16 cellular contexts compared by ENCODE assay signal in the genomic region with DNA sequence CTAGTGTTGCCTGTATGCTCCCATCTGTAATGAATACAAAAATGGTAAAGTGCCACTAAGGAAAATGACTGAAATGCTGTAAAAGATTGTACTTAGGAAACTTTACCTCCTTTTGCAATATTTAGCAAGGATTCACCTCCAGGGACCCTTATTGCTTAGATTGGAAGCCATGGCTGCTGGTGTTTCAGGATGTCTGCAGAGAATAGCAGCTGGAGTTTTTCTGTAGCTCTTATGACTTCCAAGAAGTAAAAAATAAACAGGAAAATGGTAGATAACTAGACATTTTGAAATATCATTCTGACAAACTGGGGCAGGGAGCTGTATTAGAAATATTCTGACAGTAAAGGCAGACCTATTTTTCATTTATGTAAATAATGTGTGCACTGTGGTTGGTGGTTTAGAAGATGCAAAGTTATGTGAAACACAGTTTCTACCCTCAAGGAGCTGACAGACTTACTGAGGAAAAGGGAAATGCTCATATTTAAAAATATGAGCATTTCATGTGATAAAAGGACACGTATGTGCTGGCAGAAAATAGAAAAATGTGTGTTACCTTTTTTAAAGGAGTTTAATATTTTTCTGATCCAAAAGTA.
DNase-seq lines count a peak whose midpoint lies in the region; ATAC-seq and TF ChIP-seq lines count a peak whose summit lies in the region.
"Had no signal": no experiment of that assay in that cellular context is flagged by ENCODE, and none has a peak within 500 bp of the region (broad histone marks: within the 10 kb centered on the region; RNA-seq: fewer than 3 reads in every experiment).

No MANE protein-coding gene starts in this region.

- no peaks in the 10 kb centered on the region for H3K9me2 ChIP-seq in GM23338 (ENCODE audit: insufficient read depth)

- H3F3A ChIP-seq in GM23338 (replicated peaks; ENCODE audit: low read depth) = no peaks in the 10 kb centered on the region

- peaks cover 12% of the 10 kb centered on the region for H3K4me1 Mint-ChIP-seq in activated T-cell treated with anti-CD3 and anti-CD28 coated beads, Interleukin-2, amount 50 U/mL, for 72 hours (ENCODE audit: low read depth)
- H3K4me1 Mint-ChIP-seq in GM23338 (peaks cover 24% of the 10 kb centered on the region), nephron (peaks cover 14% of the 10 kb centered on the region)

- no peak for DNase-seq in activated T-cell treated with anti-CD3 and anti-CD28 coated beads, Interleukin-2, amount 50 U/mL, for 72 hours
- DNase-seq in activated T-cell treated with anti-CD3 and anti-CD28 coated beads, Interleukin-2, amount 50 U/mL, for 48 hours = no peak
- DNase-seq in GM23338 (ENCODE audit: low spot score) (no peak), AG20443 (ENCODE audit: low spot score) (no peak), GM13977 (ENCODE audit: low spot score) (no peak), NCI-H1930 (lab: John Stamatoyannopoulos, UW) (no peak)
- DNase-seq: 8988T, activated B cell treated with CpG ODN at 0.5 μM for 24 hours, MM.1S, NCI-H446 treated with DMSO at 0.1 percent for 48 hours, small intestine had no signal

- H3K27ac Mint-ChIP-seq in activated T-cell treated with anti-CD3 and anti-CD28 coated beads, Interleukin-2, amount 50 U/mL, for 72 hours = peak overlapping the region; percentile 24
- H3K27ac Mint-ChIP-seq in GM23338 (peak overlapping the region; percentile 11; the same call in 1 of the 2 replicates), nephron (peak overlapping the region; percentile 30 to 73 (median 42))
- H3K27ac Mint-ChIP-seq: activated B cell treated with CpG ODN at 0.5 μM for 24 hours; activated T-helper 2 cell treated with anti-CD3 and anti-CD28 coated beads, Interferon-gamma antibody, Interleukin-2, Interleukin-4, amounts not matched to agents 10 μg/mL and 5 μg/mL and 100 μg/mL, durations not matched to agents 14 hours and 24 hours and 36 hours had no signal

- peak in 1 of 2 donors; percentile 42 for ATAC-seq in activated T-cell treated with anti-CD3 and anti-CD28 coated beads, Interleukin-2, amount 50 U/mL, for 72 hours (replicated peaks in 1 of 2)
- ATAC-seq in GM23338 (no peak), HG03439 (IDR thresholded peaks at IDR 0.05; ENCODE audit: unreplicated experiment) (peak; percentile 84)

- H3K27ac ChIP-seq in GM23338 (ENCODE audit: low read depth) = no peak overlapping the region
- H3K27ac ChIP-seq: SJSA1 had no signal

- H3K36me3 Mint-ChIP-seq in activated T-cell treated with anti-CD3 and anti-CD28 coated beads, Interleukin-2, amount 50 U/mL, for 72 hours (ENCODE audit: insufficient read depth in 2 of 2) = peaks cover 0 to 2% of the 10 kb centered on the region in 2 donors
- H3K36me3 Mint-ChIP-seq in GM23338 (ENCODE audit: low read depth) (no peaks in the 10 kb centered on the region), nephron (ENCODE audit: low read depth) (no peaks in the 10 kb centered on the region)

- H3K4me2 ChIP-seq in GM23338 = no peak overlapping the region

- H3K9me3 Mint-ChIP-seq in activated T-cell treated with anti-CD3 and anti-CD28 coated beads, Interleukin-2, amount 50 U/mL, for 72 hours = no peaks in the 10 kb centered on the region
- H3K9me3 Mint-ChIP-seq in GM23338 (no peaks in the 10 kb centered on the region), nephron (no peaks in the 10 kb centered on the region)
- H3K9me3 Mint-ChIP-seq: activated B cell treated with CpG ODN at 0.5 μM for 24 hours; activated T-helper 2 cell treated with anti-CD3 and anti-CD28 coated beads, Interferon-gamma antibody, Interleukin-2, Interleukin-4, amounts not matched to agents 10 μg/mL and 5 μg/mL and 100 μg/mL, durations not matched to agents 14 hours and 24 hours and 36 hours had no signal

- peaks cover 25% of the 10 kb centered on the region for H3K4me1 ChIP-seq in GM23338 (ENCODE audit: insufficient read depth)
- H3K4me1 ChIP-seq: SJSA1 had no signal

- no peaks in the 10 kb centered on the region for H3K36me3 ChIP-seq in GM23338 (ENCODE audit: insufficient read depth)
- H3K36me3 ChIP-seq: cardiac muscle cell, SJSA1 had no signal

- no peak overlapping the region for H2AFZ ChIP-seq in GM23338

- H3K79me2 ChIP-seq in GM23338 (replicated peaks; ENCODE audit: insufficient read depth) = no peaks in the 10 kb centered on the region

- H3K27me3 Mint-ChIP-seq in activated T-cell treated with anti-CD3 and anti-CD28 coated beads, Interleukin-2, amount 50 U/mL, for 72 hours (ENCODE audit: low read depth) = no peaks in the 10 kb centered on the region
- no peaks in the 10 kb centered on the region for H3K27me3 Mint-ChIP-seq in GM23338 (ENCODE audit: insufficient read depth, low read depth, poor library complexity)
- no peaks in the 10 kb centered on the region for H3K27me3 Mint-ChIP-seq in nephron (ENCODE audit: low read depth)
- H3K27me3 Mint-ChIP-seq: activated B cell treated with CpG ODN at 0.5 μM for 24 hours had no signal

- H4K20me1 ChIP-seq in GM23338 (replicated peaks; ENCODE audit: insufficient read depth) = no peaks in the 10 kb centered on the region

- H3K4me3 ChIP-seq in GM23338 = no peak overlapping the region
- H3K4me3 ChIP-seq: cardiac muscle cell, SJSA1 had no signal

- H3K27me3 ChIP-seq in GM23338 (ENCODE audit: insufficient read depth) = no peaks in the 10 kb centered on the region
- H3K27me3 ChIP-seq: cardiac muscle cell, SJSA1 had no signal

- in situ Hi-C loops in GM13977 (cut with MboI; ENCODE audit: low pct_unique_long_range_greater_than_20kb, low sequenced_read_pairs, unreplicated experiment) = no loop called here

- no peak for TF ChIP-seq CTCF in GM23338 (conservative IDR thresholded peaks at IDR 0.05; ENCODE audit: low read depth in 2 of 2)
- TF ChIP-seq CTCF in nephron (IDR thresholded peaks at IDR 0.05; ENCODE audit: unreplicated experiment in 3 of 3) = no peak
- TF ChIP-seq CTCF in GM13977 (IDR thresholded peaks at IDR 0.05; ENCODE audit: extremely low read depth, insufficient read depth, missing control alignments) = no peak

- peak overlapping the region in 1 of 2 donors; percentile 16 for H3K4me3 Mint-ChIP-seq in activated T-cell treated with anti-CD3 and anti-CD28 coated beads, Interleukin-2, amount 50 U/mL, for 72 hours
- H3K4me3 Mint-ChIP-seq in GM23338 (no peak overlapping the region), nephron (no peak overlapping the region)
- H3K4me3 Mint-ChIP-seq: activated B cell treated with CpG ODN at 0.5 μM for 24 hours had no signal

TF ChIP-seq in GM23338, 12 proteins besides CTCF, POLR2A, EP300 and RAD21 (continues in another document):
- TF ChIP-seq STAT1 (IDR thresholded peaks at IDR 0.05; ENCODE audit: unreplicated experiment) (no peak), ZNF114 (CRISPR knock-in tag; IDR thresholded peaks at IDR 0.05) (no peak), EZH2 (IDR thresholded peaks at IDR 0.05; ENCODE audit: low read depth, unreplicated experiment) (no peak), JUNB (IDR thresholded peaks at IDR 0.05; ENCODE audit: unreplicated experiment) (no peak), POLR2AphosphoS5 (IDR thresholded peaks at IDR 0.05; ENCODE audit: low read depth) (no peak), CREB1 (CRISPR knock-in tag; IDR thresholded peaks at IDR 0.05; ENCODE audit: low read depth) (no peak)
- TF ChIP-seq, protein P1, sequence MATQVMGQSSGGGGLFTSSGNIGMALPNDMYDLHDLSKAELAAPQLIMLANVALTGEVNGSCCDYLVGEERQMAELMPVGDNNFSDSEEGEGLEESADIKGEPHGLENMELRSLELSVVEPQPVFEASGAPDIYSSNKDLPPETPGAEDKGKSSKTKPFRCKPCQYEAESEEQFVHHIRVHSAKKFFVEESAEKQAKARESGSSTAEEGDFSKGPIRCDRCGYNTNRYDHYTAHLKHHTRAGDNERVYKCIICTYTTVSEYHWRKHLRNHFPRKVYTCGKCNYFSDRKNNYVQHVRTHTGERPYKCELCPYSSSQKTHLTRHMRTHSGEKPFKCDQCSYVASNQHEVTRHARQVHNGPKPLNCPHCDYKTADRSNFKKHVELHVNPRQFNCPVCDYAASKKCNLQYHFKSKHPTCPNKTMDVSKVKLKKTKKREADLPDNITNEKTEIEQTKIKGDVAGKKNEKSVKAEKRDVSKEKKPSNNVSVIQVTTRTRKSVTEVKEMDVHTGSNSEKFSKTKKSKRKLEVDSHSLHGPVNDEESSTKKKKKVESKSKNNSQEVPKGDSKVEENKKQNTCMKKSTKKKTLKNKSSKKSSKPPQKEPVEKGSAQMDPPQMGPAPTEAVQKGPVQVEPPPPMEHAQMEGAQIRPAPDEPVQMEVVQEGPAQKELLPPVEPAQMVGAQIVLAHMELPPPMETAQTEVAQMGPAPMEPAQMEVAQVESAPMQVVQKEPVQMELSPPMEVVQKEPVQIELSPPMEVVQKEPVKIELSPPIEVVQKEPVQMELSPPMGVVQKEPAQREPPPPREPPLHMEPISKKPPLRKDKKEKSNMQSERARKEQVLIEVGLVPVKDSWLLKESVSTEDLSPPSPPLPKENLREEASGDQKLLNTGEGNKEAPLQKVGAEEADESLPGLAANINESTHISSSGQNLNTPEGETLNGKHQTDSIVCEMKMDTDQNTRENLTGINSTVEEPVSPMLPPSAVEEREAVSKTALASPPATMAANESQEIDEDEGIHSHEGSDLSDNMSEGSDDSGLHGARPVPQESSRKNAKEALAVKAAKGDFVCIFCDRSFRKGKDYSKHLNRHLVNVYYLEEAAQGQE (IDR thresholded peaks at IDR 0.05; ENCODE audit: unreplicated experiment) = no peak
